8 cellular contexts compared by ENCODE assay signal in the genomic region with DNA sequence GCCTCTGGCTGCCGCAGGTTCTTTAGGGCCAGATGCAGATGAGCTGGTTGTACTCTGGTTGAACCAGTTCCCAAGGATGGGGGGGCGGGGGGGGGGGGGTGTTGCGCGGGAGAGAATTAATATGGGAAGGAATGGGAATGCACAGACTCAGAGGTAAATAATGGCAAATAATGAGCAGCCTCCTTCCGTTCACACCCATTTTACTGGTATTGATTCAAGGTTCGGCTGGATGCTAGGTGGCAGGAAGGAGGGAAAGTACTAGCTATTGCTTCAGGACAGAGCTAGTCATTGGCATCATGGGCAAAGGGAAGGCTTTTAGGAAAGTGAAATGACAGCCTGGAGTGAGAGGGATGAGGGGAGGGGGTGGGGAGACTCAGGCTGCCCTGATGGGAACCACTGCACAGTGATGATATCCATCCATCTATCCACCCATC. TPM values are rescaled to one million over a fixed set of nuclear protein-coding genes. Genes with fewer than 3 reads are reported as not detected.
DNase-seq lines count a peak whose midpoint lies in the region; TF ChIP-seq lines count a peak whose summit lies in the region.

Gene VSTM5 (minus strand): TSS at position 34 of the 434 bp plus-strand sequence. CDS start 116 bp downstream, outside the sequence.

- no peak for TF ChIP-seq CTCF in A673 (conservative IDR thresholded peaks at IDR 0.05; ENCODE audit: low read depth, low read length)
- peak; percentile 24 for TF ChIP-seq CTCF in epithelial cell of esophagus (IDR thresholded peaks at IDR 0.05; ENCODE audit: insufficient read depth, low read depth, low read length, missing control alignments)
- no peak for TF ChIP-seq CTCF in neural progenitor cell (IDR thresholded peaks at IDR 0.05)

- no peaks in the 10 kb centered on the region for H4K20me1 ChIP-seq in neural progenitor cell (ENCODE audit: low read depth)

- H3K9me3 ChIP-seq in A673 (ENCODE audit: low read depth, low read length, poor library complexity, severe bottlenecking) (no peaks in the 10 kb centered on the region), neural progenitor cell (ENCODE audit: low read depth) (no peaks in the 10 kb centered on the region)
- no peaks in the 10 kb centered on the region for H3K9me3 ChIP-seq in effector memory CD4-positive, alpha-beta T cell (ENCODE audit: control insufficient read depth, low read length)

- H3K4me1 Mint-ChIP-seq in neural progenitor cell = no peaks in the 10 kb centered on the region

- intact Hi-C loops in A673 (cut with micrococcal nuclease; ENCODE audit: unreplicated experiment) = no loop called here

- POLR2A ChIA-PET in A673 (lab: Charles Lee; ENCODE audit: low non-redundant PET) = no interaction called here

- H3K9me3 Mint-ChIP-seq in neural progenitor cell = no peaks in the 10 kb centered on the region

- H3K27me3 Mint-ChIP-seq in neural progenitor cell (ENCODE audit: insufficient read depth, low read depth) = no peaks in the 10 kb centered on the region

- peak within 1 kb of the TSS; percentile 37 for H3K4me3 ChIP-seq in A673 (ENCODE audit: low read depth, low read length, poor library complexity, severe bottlenecking)
- peak within 1 kb of the TSS; percentile 32 for H3K4me3 ChIP-seq in epithelial cell of esophagus (ENCODE audit: low read length)
- peak within 1 kb of the TSS; percentile 42 for H3K4me3 ChIP-seq in neural progenitor cell
- H3K4me3 ChIP-seq in effector memory CD4-positive, alpha-beta T cell (ENCODE audit: insufficient read depth, low read depth, low read length, poor library complexity, severe bottlenecking) = no peak within 1 kb of the TSS

- H2AFZ ChIP-seq in neural progenitor cell (replicated peaks) = peak within 1 kb of the TSS; percentile 90

- CTCF ChIA-PET in A673 (lab: Charles Lee) = interaction anchor here (0.6 kb wide), 1 partner anchor 763 kb away, joined by 5 read pairs; no protein-coding TSS in a partner anchor

- H3K79me2 ChIP-seq in neural progenitor cell (ENCODE audit: low read depth) = no peaks in the 10 kb centered on the region

- DNase-seq in A673 (ENCODE audit: low spot score) (no peak), NCI-H146 (lab: John Stamatoyannopoulos, UW) (peak; percentile 67), epithelial cell of esophagus (ENCODE audit: low read depth) (peak; percentile 70), neural progenitor cell (ENCODE audit: low spot score) (no peak), NCI-H187 (lab: John Stamatoyannopoulos, UW) (no peak), epidermal melanocyte (ENCODE audit: insufficient read length, low spot score) (no peak), NCI-H2081 treated with DMSO at 0.1 percent for 48 hours (lab: John Stamatoyannopoulos, UW) (no peak)
- no peak for DNase-seq in effector memory CD4-positive, alpha-beta T cell

- H3K27ac Mint-ChIP-seq in neural progenitor cell = no peak within 1 kb of the TSS

- no peak within 1 kb of the TSS for H3K4me3 Mint-ChIP-seq in neural progenitor cell

- H3K4me2 ChIP-seq in neural progenitor cell = peak within 1 kb of the TSS; percentile 76

- H3F3A ChIP-seq in neural progenitor cell (ENCODE audit: low read depth) = no peaks in the 10 kb centered on the region

- H3K27me3 ChIP-seq in A673 (replicated peaks; ENCODE audit: insufficient read depth, low read depth, low read length, poor library complexity) = no peaks in the 10 kb centered on the region
- H3K27me3 ChIP-seq in neural progenitor cell = peaks cover 13% of the 10 kb centered on the region
- peaks cover 3% of the 10 kb centered on the region for H3K27me3 ChIP-seq in effector memory CD4-positive, alpha-beta T cell (replicated peaks; ENCODE audit: control insufficient read depth, insufficient read depth, low read length, poor library complexity, severe bottlenecking)

- no peak within 1 kb of the TSS for H3K27ac ChIP-seq in A673 (ENCODE audit: low read depth, low read length, poor library complexity, severe bottlenecking)
- no peak within 1 kb of the TSS for H3K27ac ChIP-seq in neural progenitor cell
- H3K27ac ChIP-seq in effector memory CD4-positive, alpha-beta T cell (ENCODE audit: insufficient read depth, low read length, poor library complexity, severe bottlenecking) = no peak within 1 kb of the TSS

- no peaks in the 10 kb centered on the region for H3K36me3 ChIP-seq in A673 (ENCODE audit: insufficient read depth, low read length, poor library complexity, severe bottlenecking)
- H3K36me3 ChIP-seq in neural progenitor cell = no peaks in the 10 kb centered on the region
- H3K36me3 ChIP-seq in effector memory CD4-positive, alpha-beta T cell (ENCODE audit: control insufficient read depth, insufficient read depth, low read length) = no peaks in the 10 kb centered on the region

- H3K9ac ChIP-seq in neural progenitor cell = no peak within 1 kb of the TSS

- no peaks in the 10 kb centered on the region for H3K36me3 Mint-ChIP-seq in neural progenitor cell

- no TSS peak for BruUV-seq in A673 (replicated peaks; lab: Mats Ljungman, UMichigan)

- H3K4me1 ChIP-seq in A673 (ENCODE audit: insufficient read depth, low read length, poor library complexity, severe bottlenecking) = no peaks in the 10 kb centered on the region
- peaks cover 2% of the 10 kb centered on the region for H3K4me1 ChIP-seq in neural progenitor cell
- H3K4me1 ChIP-seq in effector memory CD4-positive, alpha-beta T cell (ENCODE audit: control insufficient read depth, insufficient read depth, low read length, poor library complexity, severe bottlenecking) = peaks cover 2% of the 10 kb centered on the region

RNA-seq across cellular contexts. Expression of gene VSTM5, which starts in this region (rescaled TPM):
- total RNA-seq in A673 (2021) (not detected in 2 replicates), neural progenitor cell (ENCODE audit: low replicate concordance) (0.25 and 0.37 TPM in 2 replicates)

Comparison
In these comparisons a context has a peak if more than half of its experiments do, and no peak if none do; other contexts are left out.
1. DNase-seq: peak in NCI-H146 (single experiment) and epithelial cell of esophagus (single experiment); none in A673 (single experiment), neural progenitor cell (single experiment), NCI-H187 (0 of 2), epidermal melanocyte (single experiment), effector memory CD4-positive, alpha-beta T cell (0 of 3) and NCI-H2081 treated with DMSO at 0.1 percent for 48 hours (single experiment).